Comparison of ENCODE assay signal across 1 cellular context in genomic region chr15:45457215-45457614, GRCh38.
TF ChIP-seq lines count a peak whose summit lies in the region.

No MANE protein-coding gene starts in this region.

TF ChIP-seq in SK-N-SH, 30 proteins besides CTCF, POLR2A, EP300 and RAD21 (continued from another document):
- TF ChIP-seq TAF1 (IDR thresholded peaks at IDR 0.05; ENCODE audit: borderline replicate concordance, low read depth, low read length) (no peak), GATA2 (CRISPR knock-in tag; IDR thresholded peaks at IDR 0.05) (no peak), POLR2AphosphoS5 (IDR thresholded peaks at IDR 0.05; ENCODE audit: low read depth, low read length) (no peak), SMC3 (IDR thresholded peaks at IDR 0.05; ENCODE audit: low read depth, low read length) (no peak), ZBTB33 (IDR thresholded peaks at IDR 0.05; ENCODE audit: borderline replicate concordance, low read depth) (no peak), USF2 (IDR thresholded peaks at IDR 0.05; ENCODE audit: borderline replicate concordance, low read depth, low read length) (no peak), TCF12 (IDR thresholded peaks at IDR 0.05) (no peak), SIN3A (IDR thresholded peaks at IDR 0.05; ENCODE audit: borderline replicate concordance, low read depth, low read length) (no peak), FOXJ3 (CRISPR knock-in tag; IDR thresholded peaks at IDR 0.05) (no peak), IRF3 (IDR thresholded peaks at IDR 0.05; ENCODE audit: low read depth, low read length) (no peak), PBX3 (IDR thresholded peaks at IDR 0.05) (no peak), CHD2 (IDR thresholded peaks at IDR 0.05; ENCODE audit: low read length, partially characterized antibody) (no peak), RCOR1 (IDR thresholded peaks at IDR 0.05; ENCODE audit: low read length) (no peak)
